In genomic region chr10:124523301-124523871, GRCh38 we compare ENCODE assay signal across 10 cellular contexts.
DNase-seq lines count a peak whose midpoint lies in the region; ATAC-seq and TF ChIP-seq lines count a peak whose summit lies in the region.
"Had no signal": no experiment of that assay in that cellular context is flagged by ENCODE, and none has a peak within 500 bp of the region (broad histone marks: within the 10 kb centered on the region; RNA-seq: fewer than 3 reads in every experiment).

No MANE protein-coding gene starts in this region.

- H3K27me3 Mint-ChIP-seq in WTC11 (ENCODE audit: low read depth) = no peaks in the 10 kb centered on the region
- H3K27me3 Mint-ChIP-seq in stimulated activated naive B cell treated with anti-CD40 and anti-IgM and Interleukin-4, amounts not matched to agents 10 μg/mL and 1 μg/mL and 100 μg/mL, for 72 hours = no peaks in the 10 kb centered on the region

- H3K36me3 ChIP-seq in HEK293 (ENCODE audit: control insufficient read depth in 2 of 2, insufficient read depth in 1 of 2, low read length in 2 of 2) (no peaks in the 10 kb centered on the region), right lobe of liver (no peaks in the 10 kb centered on the region)
- H3K36me3 ChIP-seq: breast epithelium had no signal

- H3K4me1 ChIP-seq in HEK293 (ENCODE audit: control insufficient read depth, insufficient read depth, low read length) = no peaks in the 10 kb centered on the region
- H3K4me1 ChIP-seq in right lobe of liver = peaks cover 0 to 15% (median 4%) of the 10 kb centered on the region in 4 donors
- H3K4me1 ChIP-seq: breast epithelium had no signal

- H3K4me3 Mint-ChIP-seq in WTC11 = no peak overlapping the region
- peak overlapping the region; percentile 36 to 69 for H3K4me3 Mint-ChIP-seq in stimulated activated naive B cell treated with anti-CD40 and anti-IgM and Interleukin-4, amounts not matched to agents 10 μg/mL and 1 μg/mL and 100 μg/mL, for 72 hours

- no peak overlapping the region for H3K27ac ChIP-seq in HEK293 (ENCODE audit: extremely low read depth, low read depth, low read length)
- peak overlapping the region in 2 of 3 donors; percentile 37 to 60 for H3K27ac ChIP-seq in right lobe of liver
- H3K27ac ChIP-seq: KMS-11 had no signal

- CTCF ChIA-PET in HEK293 (lab: Yijun Ruan, JAX) (interaction anchor here (1.1 kb wide), 1 partner anchor 218 kb away, joined by 3 read pairs; no protein-coding TSS in a partner anchor), WTC11 (lab: Charles Lee) (interaction anchor here (0.7 to 2.5 kb wide), 7 partner anchors 11 to 218 kb away, joined by 3 to 8 read pairs (median 4); partner anchors contain the start of genes LHPP and OAT)

- no peaks in the 10 kb centered on the region for H3K27me3 ChIP-seq in right lobe of liver
- H3K27me3 ChIP-seq: breast epithelium had no signal

- 35% methylated on average over 12 of the region's 17 CpGs for WGBS in right lobe of liver (ENCODE audit: insufficient coverage, low coverage, low lambda C conversion rate, missing lambda C conversion rate)

- DNase-seq in WTC11 (ENCODE audit: low spot score) = no peak
- DNase-seq in right lobe of liver = peak in 1 of 3 donors; percentile 53
- DNase-seq in stimulated activated naive B cell treated with anti-CD40 and anti-IgM and Interleukin-4, amounts not matched to agents 10 μg/mL and 1 μg/mL and 100 μg/mL, for 72 hours = no peak
- no peak for DNase-seq in RKO (ENCODE audit: low spot score)
- no peak for DNase-seq in T-helper 2 cell
- no peak for DNase-seq in iPS-NIHi7 (ENCODE audit: extremely low spot score)

- H3K4me1 Mint-ChIP-seq in WTC11 = peaks cover 21% of the 10 kb centered on the region
- peaks cover 17% of the 10 kb centered on the region in 2 donors for H3K4me1 Mint-ChIP-seq in stimulated activated naive B cell treated with anti-CD40 and anti-IgM and Interleukin-4, amounts not matched to agents 10 μg/mL and 1 μg/mL and 100 μg/mL, for 72 hours

- no peak for TF ChIP-seq POLR2A in right lobe of liver (IDR thresholded peaks at IDR 0.05)

- H3K27ac Mint-ChIP-seq in WTC11 = peak overlapping the region; percentile 60
- H3K27ac Mint-ChIP-seq in stimulated activated naive B cell treated with anti-CD40 and anti-IgM and Interleukin-4, amounts not matched to agents 10 μg/mL and 1 μg/mL and 100 μg/mL, for 72 hours = peak overlapping the region; percentile 3

- H3K36me3 Mint-ChIP-seq in WTC11 = peaks cover 10% of the 10 kb centered on the region
- H3K36me3 Mint-ChIP-seq in stimulated activated naive B cell treated with anti-CD40 and anti-IgM and Interleukin-4, amounts not matched to agents 10 μg/mL and 1 μg/mL and 100 μg/mL, for 72 hours = peaks cover 3 to 9% of the 10 kb centered on the region in 2 donors

- TF ChIP-seq CTCF in HEK293 (tag by site-specific recombination; IDR thresholded peaks at IDR 0.05) (no peak), WTC11 (IDR thresholded peaks at IDR 0.05) (no peak), right lobe of liver (IDR thresholded peaks at IDR 0.05) (no peak)

- peak; percentile 16; the same call in 1 of the 2 replicates for ATAC-seq in WTC11
- ATAC-seq in right lobe of liver = peak; percentile 11 to 49 (median 19)
- ATAC-seq in stimulated activated naive B cell treated with anti-CD40 and anti-IgM and Interleukin-4, amounts not matched to agents 10 μg/mL and 1 μg/mL and 100 μg/mL, for 72 hours (replicated peaks) = peak; percentile 66 to 85
- no peak for ATAC-seq in HG03432 (IDR thresholded peaks at IDR 0.05; ENCODE audit: unreplicated experiment)

- POLR2A ChIA-PET in HEK293 (lab: Yijun Ruan, JAX) (interaction anchor here (0.8 kb wide), 1 partner anchor 104 kb away, joined by 3 read pairs; the partner anchor contains the start of gene OAT), WTC11 (lab: Charles Lee) (interaction anchor here (0.6 kb wide), 1 partner anchor 83 kb away, joined by 6 read pairs; no protein-coding TSS in a partner anchor)

- H3K9me3 ChIP-seq in HEK293 (ENCODE audit: control insufficient read depth, insufficient read depth, low read depth, low read length) = no peaks in the 10 kb centered on the region
- H3K9me3 ChIP-seq in right lobe of liver = no peaks in the 10 kb centered on the region
- H3K9me3 ChIP-seq: breast epithelium had no signal

- H3K4me3 ChIP-seq in HEK293 (ENCODE audit: low read depth, low read length) (no peak overlapping the region), right lobe of liver (no peak overlapping the region)

- intact Hi-C loops in right lobe of liver (cut with DNase I) = no loop called here

- peaks cover 5% of the 10 kb centered on the region for H3K9me3 Mint-ChIP-seq in WTC11
- H3K9me3 Mint-ChIP-seq in stimulated activated naive B cell treated with anti-CD40 and anti-IgM and Interleukin-4, amounts not matched to agents 10 μg/mL and 1 μg/mL and 100 μg/mL, for 72 hours = no peaks in the 10 kb centered on the region

TF ChIP-seq in HEK293, 187 proteins besides CTCF, POLR2A, EP300 and RAD21:
- TF ChIP-seq ZNF514 (tag by site-specific recombination; IDR thresholded peaks at IDR 0.05) = no peak
- peak; percentile 35; the same call in 1 of the 2 replicates for TF ChIP-seq ZNF600 (tag by site-specific recombination; IDR thresholded peaks at IDR 0.05)
- peak; percentile 40; the same call in 1 of the 2 replicates for TF ChIP-seq GLIS1 (tag by site-specific recombination; IDR thresholded peaks at IDR 0.05)

TF ChIP-seq in WTC11, 78 proteins besides CTCF, POLR2A, EP300 and RAD21 (continues in another document):
- TF ChIP-seq NR1H2 (CRISPR knock-in tag; IDR thresholded peaks at IDR 0.05) (no peak), ETV6 (CRISPR knock-in tag; IDR thresholded peaks at IDR 0.05) (no peak), GRHL2 (CRISPR knock-in tag; IDR thresholded peaks at IDR 0.05; ENCODE audit: insufficient replicate concordance, severe bottlenecking) (no peak), STAT6 (CRISPR knock-in tag; conservative IDR thresholded peaks at IDR 0.05; ENCODE audit: low read depth) (no peak), RORB (CRISPR knock-in tag; IDR thresholded peaks at IDR 0.05) (no peak), PRDM15 (CRISPR knock-in tag; IDR thresholded peaks at IDR 0.05) (no peak), FOXP1 (CRISPR knock-in tag; IDR thresholded peaks at IDR 0.05; ENCODE audit: borderline replicate concordance) (0 out of 2 replicates have a peak, but pooled peaks have one; percentile 29), JAZF1 (CRISPR knock-in tag; IDR thresholded peaks at IDR 0.05) (no peak)
